In genomic region chrX:69616520-69617203, GRCh38 we compare ENCODE assay signal across 1 cellular context.
TF ChIP-seq lines count a peak whose summit lies in the region.

No MANE protein-coding gene starts in this region.

TF ChIP-seq in GM23338, 12 proteins besides CTCF, POLR2A, EP300 and RAD21 (continued from another document):
- TF ChIP-seq ZNF462 (CRISPR knock-in tag; IDR thresholded peaks at IDR 0.05) (no peak), ZNF114 (CRISPR knock-in tag; IDR thresholded peaks at IDR 0.05) (no peak), CREB1 (CRISPR knock-in tag; IDR thresholded peaks at IDR 0.05; ENCODE audit: low read depth) (no peak)
